22 cellular contexts compared by ENCODE assay signal in the genomic region with DNA sequence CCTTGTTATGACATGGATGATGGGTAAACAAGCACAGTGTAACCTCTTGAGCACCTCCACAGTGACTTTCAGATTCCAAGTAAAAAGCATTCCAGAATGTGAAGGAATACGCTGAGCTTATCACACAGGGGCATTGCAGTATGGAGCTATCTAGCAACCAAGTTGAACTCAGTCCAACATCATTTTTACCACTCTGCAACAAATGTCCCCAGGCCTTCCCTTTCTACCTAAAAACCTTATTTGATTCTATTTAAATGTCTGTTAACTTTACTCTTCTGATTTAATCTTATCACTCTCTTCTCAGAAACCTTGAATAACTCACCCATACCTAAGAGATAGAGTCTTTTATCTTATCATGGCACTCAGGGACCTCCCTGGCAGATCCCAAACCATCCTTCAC.
"Had no signal": no experiment of that assay in that cellular context is flagged by ENCODE, and none has a peak within 500 bp of the region (broad histone marks: within the 10 kb centered on the region; RNA-seq: fewer than 3 reads in every experiment).

No MANE protein-coding gene starts in this region.

- H3K27me3 ChIP-seq: ovary, right atrium auricular region, right lobe of liver, stomach, testis, thyroid gland, transverse colon, upper lobe of right lung had no signal

- H3K36me3 Mint-ChIP-seq: stimulated activated naive B cell treated with anti-CD40 and anti-IgM and Interleukin-4, amounts not matched to agents 10 μg/mL and 1 μg/mL and 100 μg/mL, for 72 hours had no signal

- H3K27ac Mint-ChIP-seq: progenitor cell of endocrine pancreas; stimulated activated naive B cell treated with anti-CD40 and anti-IgM and Interleukin-4, amounts not matched to agents 10 μg/mL and 1 μg/mL and 100 μg/mL, for 72 hours had no signal

- H3K4me3 ChIP-seq: left ventricle myocardium inferior, lung, mucosa of descending colon, ovary, right atrium auricular region, right lobe of liver, stomach, testis, thyroid gland, transverse colon, upper lobe of right lung had no signal

- H3K4me1 Mint-ChIP-seq: stimulated activated naive B cell treated with anti-CD40 and anti-IgM and Interleukin-4, amounts not matched to agents 10 μg/mL and 1 μg/mL and 100 μg/mL, for 72 hours had no signal

- H3K9me3 ChIP-seq: mucosa of descending colon, ovary, right lobe of liver, testis, thyroid gland, transverse colon had no signal

- H3K4me3 Mint-ChIP-seq: naive thymus-derived CD4-positive, alpha-beta T cell; natural killer cell treated with Interleukin-12 subunit alpha and Interleukin-12 subunit beta and Interleukin-15 and Interleukin-18, amount 100 ng/mL, for 72 hours; stimulated activated naive B cell treated with anti-CD40 and anti-IgM and Interleukin-4, amounts not matched to agents 10 μg/mL and 1 μg/mL and 100 μg/mL, for 72 hours had no signal

- H3K27ac ChIP-seq: left ventricle myocardium inferior, ovary, right atrium auricular region, right lobe of liver, stomach, testis, thyroid gland, transverse colon, upper lobe of right lung had no signal

- H3K27me3 Mint-ChIP-seq: progenitor cell of endocrine pancreas had no signal

- DNase-seq: islet precursor cell; left ventricle myocardium inferior; midbrain; mucosa of descending colon; naive thymus-derived CD4-positive, alpha-beta T cell; ovary; right lobe of liver; stimulated activated CD4-positive, alpha-beta T cell treated with anti-CD3 and anti-CD28 coated beads, Interleukin-12 subunit alpha, Interleukin-12 subunit beta, amount 100 ng/mL, for 4 hours; stimulated activated CD4-positive, alpha-beta T cell treated with anti-CD3 and anti-CD28 coated beads, Interleukin-15, amount 100 ng/mL, for 24 hours; stimulated activated CD4-positive, alpha-beta T cell treated with anti-CD3 and anti-CD28 coated beads, Interleukin-2, amount 100 ng/mL, for 24 hours; stimulated activated CD4-positive, alpha-beta T cell treated with anti-CD3 and anti-CD28 coated beads, Interleukin-4, amount 100 ng/mL, for 1 hour; stimulated activated naive B cell treated with anti-CD40 and anti-IgM and Interleukin-4, amounts not matched to agents 10 μg/mL and 1 μg/mL and 100 μg/mL, for 72 hours; stimulated activated naive CD8-positive, alpha-beta T cell treated with anti-CD3 and anti-CD28 coated beads, Interleukin-15, Interleukin-2, amounts not matched to agents 100 U/mL and 50 U/mL, for 24 hours; stomach; testis; thyroid gland; transverse colon; upper lobe of right lung had no signal

- H3K4me1 ChIP-seq: right lobe of liver had no signal

- H3K9me3 Mint-ChIP-seq: natural killer cell treated with Interleukin-12 subunit alpha and Interleukin-12 subunit beta and Interleukin-15 and Interleukin-18, amount 100 ng/mL, for 72 hours had no signal

- H3K36me3 ChIP-seq: left ventricle myocardium inferior, ovary, right atrium auricular region, right lobe of liver, stomach, thyroid gland, transverse colon, upper lobe of right lung had no signal
